In genomic region chr9:136944094-136944518, GRCh38 we compare ENCODE assay signal across 8 cellular contexts.
DNase-seq lines count a peak whose midpoint lies in the region; ATAC-seq and TF ChIP-seq lines count a peak whose summit lies in the region.

No MANE protein-coding gene starts in this region.

- peak overlapping the region; percentile 4 for H2AFZ ChIP-seq in neuron (ENCODE audit: low read depth, low read length)

- H3K27me3 ChIP-seq in neuron (ENCODE audit: insufficient read depth, low read length) = no peaks in the 10 kb centered on the region

- no peak for TF ChIP-seq CTCF in AG09319 (IDR thresholded peaks at IDR 0.05; ENCODE audit: low read depth, low read length)

- ATAC-seq in GM18520 (IDR thresholded peaks at IDR 0.05; ENCODE audit: unreplicated experiment) = peak; percentile 37
- ATAC-seq in HG03135 (IDR thresholded peaks at IDR 0.05; ENCODE audit: unreplicated experiment) = peak; percentile 27

- peaks cover 36% of the 10 kb centered on the region for H3K36me3 ChIP-seq in neuron (ENCODE audit: insufficient read depth, low read length)

- peaks cover 5% of the 10 kb centered on the region for H3K4me1 ChIP-seq in neuron (ENCODE audit: insufficient read depth, low read length)

- H3K4me3 ChIP-seq in neuron (ENCODE audit: low read length) = peak overlapping the region; percentile 87

- H3K36me3 Mint-ChIP-seq in T-helper 1 cell treated with Interleukin-12 subunit alpha and Interleukin-12 subunit beta and Interleukin-4 antibody, amounts not matched to agents 30 μg/mL and 1 μg/mL, for 36 hours (ENCODE audit: low read depth) = peaks cover 9% of the 10 kb centered on the region

- no peaks in the 10 kb centered on the region for H3K9me3 Mint-ChIP-seq in T-helper 1 cell treated with Interleukin-12 subunit alpha and Interleukin-12 subunit beta and Interleukin-4 antibody, amounts not matched to agents 30 μg/mL and 1 μg/mL, for 36 hours

- H3K9me3 ChIP-seq in neuron (ENCODE audit: low read length) = no peaks in the 10 kb centered on the region

- H3K4me3 Mint-ChIP-seq in T-helper 1 cell treated with Interleukin-12 subunit alpha and Interleukin-12 subunit beta and Interleukin-4 antibody, amounts not matched to agents 30 μg/mL and 1 μg/mL, for 36 hours = peak overlapping the region; percentile 82

- H3K27me3 Mint-ChIP-seq in T-helper 1 cell treated with Interleukin-12 subunit alpha and Interleukin-12 subunit beta and Interleukin-4 antibody, amounts not matched to agents 30 μg/mL and 1 μg/mL, for 36 hours (ENCODE audit: low read depth) = no peaks in the 10 kb centered on the region

- DNase-seq in AG09319 (ENCODE audit: extremely low read depth, low read depth) (peak; percentile 32), fibroblast of gingiva (ENCODE audit: low read depth) (peak; percentile 68), DMS114 treated with DMSO at 0.1 percent for 48 hours (lab: John Stamatoyannopoulos, UW; ENCODE audit: unreplicated experiment) (no peak), NCI-H1417 treated with DMSO at 0.1 percent for 48 hours (lab: John Stamatoyannopoulos, UW) (no peak)

- peaks cover 3% of the 10 kb centered on the region for H3K4me1 Mint-ChIP-seq in T-helper 1 cell treated with Interleukin-12 subunit alpha and Interleukin-12 subunit beta and Interleukin-4 antibody, amounts not matched to agents 30 μg/mL and 1 μg/mL, for 36 hours (ENCODE audit: low read depth)

- H3K27ac Mint-ChIP-seq in T-helper 1 cell treated with Interleukin-12 subunit alpha and Interleukin-12 subunit beta and Interleukin-4 antibody, amounts not matched to agents 30 μg/mL and 1 μg/mL, for 36 hours = peak overlapping the region; percentile 79

Comparison
In these comparisons a context has a peak if more than half of its experiments do, and no peak if none do; other contexts are left out.
1. DNase-seq: peak in AG09319 (single experiment) and fibroblast of gingiva (single experiment); none in DMS114 treated with DMSO at 0.1 percent for 48 hours (single experiment) and NCI-H1417 treated with DMSO at 0.1 percent for 48 hours (single experiment).